Comparison of ENCODE assay signal across 13 cellular contexts in the genomic region with DNA sequence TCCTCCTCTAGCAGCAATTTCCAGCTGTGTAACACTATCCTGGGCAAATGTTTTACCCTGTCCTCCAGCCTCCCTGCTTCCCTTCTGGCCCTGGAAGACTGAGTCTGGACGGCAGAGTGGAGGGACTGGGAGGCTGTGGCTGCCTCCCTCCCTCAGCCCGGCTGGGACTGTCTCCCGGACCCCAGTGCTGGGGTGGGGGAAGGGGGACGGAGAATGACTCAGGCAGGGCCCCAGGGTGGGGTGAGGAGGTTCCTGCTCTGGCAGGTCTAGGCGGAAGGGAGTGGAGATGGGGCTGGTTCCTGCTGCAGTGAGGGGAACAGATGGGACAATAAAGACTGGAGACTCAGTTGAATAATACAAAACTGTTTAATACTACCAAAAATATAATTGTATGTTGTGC. TPM values are rescaled to one million over a fixed set of nuclear protein-coding genes. Genes with fewer than 3 reads are reported as not detected.
A peak's percentile ranks its signal among the peaks of the same experiment; 100 is the strongest.
DNase-seq lines count a peak whose midpoint lies in the region; FAIRE-seq and TF ChIP-seq lines count a peak whose summit lies in the region.
"Had no signal": no experiment of that assay in that cellular context is flagged by ENCODE, and none has a peak within 500 bp of the region (broad histone marks: within the 10 kb centered on the region; RNA-seq: fewer than 3 reads in every experiment).

No MANE protein-coding gene starts in this region.

- H3K9me2 ChIP-seq in Karpas-422 (replicated peaks; ENCODE audit: insufficient read depth, low read length) = no peaks in the 10 kb centered on the region

- peaks cover 0 to 2% of the 10 kb centered on the region in 2 experiments for H4K20me1 ChIP-seq in H1 (replicated peaks in 1 of 2; ENCODE audit: control insufficient read depth in 1 of 2, insufficient read depth in 2 of 2, low read length in 2 of 2)
- H4K20me1 ChIP-seq in osteoblast (ENCODE audit: insufficient read depth, low read length) = peaks cover 19% of the 10 kb centered on the region
- no peaks in the 10 kb centered on the region for H4K20me1 ChIP-seq in Karpas-422 (ENCODE audit: insufficient read depth, low read depth, low read length)

- H3K4me3 ChIP-seq in H1 (ENCODE audit: extremely low read depth in 1 of 4, insufficient read depth in 2 of 4, low read depth in 3 of 4, low read length in 4 of 4) (peak overlapping the region in 3 of 4 experiments; percentile 59 to 70 (median 68); a peak in 3 of 8 replicates), osteoblast (ENCODE audit: insufficient read depth, low read length) (no peak overlapping the region), Karpas-422 (ENCODE audit: low read length) (no peak overlapping the region)
- H3K4me3 ChIP-seq: lung had no signal

- H2BK12ac ChIP-seq in H1 (ENCODE audit: low read depth, low read length) = no peak overlapping the region

- H3K9me3 ChIP-seq in H1 (ENCODE audit: insufficient read depth in 2 of 2, low read depth in 1 of 2, low read length in 1 of 2) (no peaks in the 10 kb centered on the region), osteoblast (ENCODE audit: low read depth, low read length) (no peaks in the 10 kb centered on the region), Karpas-422 (ENCODE audit: low read length) (no peaks in the 10 kb centered on the region)
- H3K9me3 ChIP-seq: tibial nerve had no signal

- no peak overlapping the region for H2AK5ac ChIP-seq in H1 (ENCODE audit: low read depth, low read length)

- WGBS in H1 (ENCODE audit: extremely low coverage in 1 of 2, insufficient coverage in 1 of 2, insufficient read length in 1 of 2, insufficient replicate concordance in 2 of 2, low coverage in 1 of 2, low lambda C conversion rate in 2 of 2, missing lambda C conversion rate in 1 of 2), 2 experiments = 87% methylated on average over 5 of the region's 5 CpGs; no CpG with 5 or more reads in 1 of the 2 experiments

- no peak for FAIRE-seq in H1 (lab: Jason Lieb, UNC)

- no peak overlapping the region for H3K14ac ChIP-seq in H1 (ENCODE audit: insufficient read length)

- H3K9ac ChIP-seq in H1 (replicated peaks in 1 of 4; ENCODE audit: extremely low read depth in 1 of 4, low read depth in 3 of 4, low read length in 3 of 4) (no peak overlapping the region), Karpas-422 (ENCODE audit: low read length) (no peak overlapping the region)

- no peak overlapping the region for H4K91ac ChIP-seq in H1 (replicated peaks; ENCODE audit: insufficient read length, low read length)

- TF ChIP-seq CTCF in H1 (IDR thresholded peaks at IDR 0.05; ENCODE audit: control extremely low read depth in 1 of 3, insufficient read depth in 1 of 3, low read depth in 1 of 3, low read length in 3 of 3) (no peak), osteoblast (IDR thresholded peaks at IDR 0.05; ENCODE audit: extremely low read depth, low read depth, low read length) (no peak), GM13977 (IDR thresholded peaks at IDR 0.05; ENCODE audit: extremely low read depth, insufficient read depth, missing control alignments) (no peak)

- peaks cover 6 to 25% (median 21%) of the 10 kb centered on the region in 4 experiments for H3K4me1 ChIP-seq in H1 (replicated peaks in 1 of 4; ENCODE audit: control insufficient read depth in 3 of 4, insufficient read depth in 4 of 4, low read length in 3 of 4)
- peaks cover 48% of the 10 kb centered on the region for H3K4me1 ChIP-seq in osteoblast (ENCODE audit: insufficient read depth, low read length)
- H3K4me1 ChIP-seq in Karpas-422 (ENCODE audit: low read length) = peaks cover 16% of the 10 kb centered on the region

- H3K56ac ChIP-seq in H1 (replicated peaks; ENCODE audit: insufficient read length, low read depth, low read length) = no peak overlapping the region

- H2BK120ac ChIP-seq in H1 (replicated peaks; ENCODE audit: low read depth, low read length) = no peak overlapping the region

- H3K4me2 ChIP-seq in H1 (ENCODE audit: insufficient read depth in 1 of 2, low read depth in 2 of 2, low read length in 2 of 2) = peak overlapping the region; percentile 71 to 85
- peak overlapping the region; percentile 1 for H3K4me2 ChIP-seq in osteoblast (ENCODE audit: insufficient read depth, low read length)
- no peak overlapping the region for H3K4me2 ChIP-seq in Karpas-422 (ENCODE audit: low read depth, low read length, poor library complexity, severe bottlenecking)

- POLR2A ChIA-PET in H1 (lab: Charles Lee; ENCODE audit: partially characterized antibody) = interaction anchor here (1.0 to 28.5 kb wide), 7 partner anchors 13 to 103 kb away, joined by 3 to 1144 read pairs (median 33); a partner anchor contains a TSS

- no peak overlapping the region for H3K4ac ChIP-seq in H1 (replicated peaks; ENCODE audit: insufficient read length, low read depth, low read length)

- H3K79me1 ChIP-seq in H1 (ENCODE audit: low read depth, low read length) = no peaks in the 10 kb centered on the region; the same call in none of the 2 replicates

- DNase-seq in Daoy (ENCODE audit: low read depth) (peak; percentile 59), MV-4-11 (lab: John Stamatoyannopoulos, UW) (peak; percentile 28), H1 (ENCODE audit: low read depth in 1 of 2, low spot score in 2 of 2) (no peak), osteoblast (ENCODE audit: insufficient read length, low spot score, missing footprints) (peak; percentile 85), NCI-H345 treated with DMSO at 0.1 percent for 48 hours (lab: John Stamatoyannopoulos, UW; ENCODE audit: unreplicated experiment) (no peak), GM13977 (ENCODE audit: low spot score) (no peak), Karpas-422 (no peak), DMS53 (lab: John Stamatoyannopoulos, UW) (no peak)
- DNase-seq: activated effector memory CD4-positive, alpha-beta T cell treated with anti-CD3 and anti-CD28 coated beads, Interleukin-2, amount 50 U/mL, for 16 hours; effector memory CD8-positive, alpha-beta T cell; NCI-H446 treated with DMSO at 0.1 percent for 48 hours had no signal

- H2AFZ ChIP-seq in H1 (ENCODE audit: low read length) (no peak overlapping the region), osteoblast (ENCODE audit: low read length) (no peak overlapping the region), Karpas-422 (ENCODE audit: low read length) (no peak overlapping the region)

- no peak for TF ChIP-seq EP300 in H1 (IDR thresholded peaks at IDR 0.05; ENCODE audit: borderline replicate concordance in 1 of 2, low read depth in 2 of 2, low read length in 2 of 2)

- H3K18ac ChIP-seq in H1 (ENCODE audit: extremely low read depth, low read length) = no peak overlapping the region

- peaks cover 24% of the 10 kb centered on the region; the same call in 1 of the 2 replicates for H3K23me2 ChIP-seq in H1 (ENCODE audit: low read depth, low read length)

- CTCF ChIA-PET in H1 (lab: Charles Lee; ENCODE audit: partially characterized antibody) = interaction anchor here (0.8 to 1.8 kb wide), 8 partner anchors 14 to 100 kb away, joined by 3 to 14 read pairs (median 4); a partner anchor contains a TSS

- no peak overlapping the region for H3K23ac ChIP-seq in H1 (ENCODE audit: insufficient read length)

- no peak overlapping the region for H2BK5ac ChIP-seq in H1 (ENCODE audit: low read depth, low read length)

- peaks cover 9 to 24% (median 13%) of the 10 kb centered on the region in 4 experiments; a peak in 7 of 8 replicates for H3K36me3 ChIP-seq in H1 (ENCODE audit: control insufficient read depth in 2 of 4, insufficient read depth in 4 of 4, low read length in 3 of 4)
- H3K36me3 ChIP-seq in osteoblast (ENCODE audit: insufficient read depth, low read length) = peaks cover 33% of the 10 kb centered on the region
- peaks cover 7% of the 10 kb centered on the region; the same call in 1 of the 2 replicates for H3K36me3 ChIP-seq in Karpas-422 (ENCODE audit: insufficient read depth, low read length)

- no peak overlapping the region for H2BK20ac ChIP-seq in H1 (ENCODE audit: low read length)

- H3K27me3 ChIP-seq in H1 (replicated peaks in 1 of 4; ENCODE audit: control insufficient read depth in 3 of 4, extremely low read depth in 1 of 4, insufficient read depth in 3 of 4, low read length in 3 of 4) (no peaks in the 10 kb centered on the region), osteoblast (ENCODE audit: insufficient read depth, low read length) (no peaks in the 10 kb centered on the region), Karpas-422 (ENCODE audit: low read length) (no peaks in the 10 kb centered on the region)
- H3K27me3 ChIP-seq: tibial nerve had no signal

- H4K5ac ChIP-seq in H1 (ENCODE audit: insufficient read length, low read depth, low read length) = no peak overlapping the region

- H3K27ac ChIP-seq in H1 (ENCODE audit: low read depth, low read length) (no peak overlapping the region), osteoblast (ENCODE audit: low read depth, low read length) (no peak overlapping the region), Karpas-422 (ENCODE audit: low read length) (no peak overlapping the region)

- no peaks in the 10 kb centered on the region for H3K79me2 ChIP-seq in H1 (ENCODE audit: control insufficient read depth in 1 of 2, insufficient read depth in 2 of 2, low read length in 2 of 2)
- H3K79me2 ChIP-seq in osteoblast (ENCODE audit: insufficient read depth, low read length) = peaks cover 35% of the 10 kb centered on the region
- H3K79me2 ChIP-seq in Karpas-422 (ENCODE audit: low read length) = peaks cover 16% of the 10 kb centered on the region

- in situ Hi-C loops in GM13977 (cut with MboI; ENCODE audit: low pct_unique_long_range_greater_than_20kb, low sequenced_read_pairs, unreplicated experiment) = no loop called here

- no peak for TF ChIP-seq RAD21 in H1 (IDR thresholded peaks at IDR 0.05 in 1 of 2, conservative IDR thresholded peaks at IDR 0.05 in 1 of 2; ENCODE audit: low read depth in 2 of 2, low read length in 2 of 2)

- TF ChIP-seq POLR2A in H1 (IDR thresholded peaks at IDR 0.05; ENCODE audit: control extremely low read depth in 1 of 2, low read depth in 2 of 2, low read length in 2 of 2) = no peak

- no peak overlapping the region for H2BK15ac ChIP-seq in H1 (ENCODE audit: low read length)

- H4K8ac ChIP-seq in H1 (ENCODE audit: extremely low read depth, insufficient read depth, low read length) = no peak overlapping the region

RNA-seq across cellular contexts. Expression of a gene that starts 2.1 kb away (rescaled TPM):
- total RNA-seq in Daoy (2014; rRNA removed; shearing (Covaris generic)) = 0.57 TPM in 1 of 2 replicates, not detected in the other
- 14.3 and 15.2 TPM in 2 replicates for total RNA-seq in H1 (2021; fragmentation: NEBNext Ultra II Directional; extraction: Animal tissue kit (Norgen Biotek cat#: 25700))
- polyA plus RNA-seq in H1 (2011; rRNA removed) = 26.8 and 39.8 TPM in 2 replicates
- polyA plus RNA-seq in H1 (2011; cell fraction: cytosol; rRNA removed) = 20.1 TPM
- 20.9 TPM for polyA plus RNA-seq in H1 (2011; cell fraction: nucleus; rRNA removed)
- 13.9 to 20.3 TPM (median 19.3 TPM) in 4 replicates for polyA plus RNA-seq in H1 (2012, experiment 1 of 2)
- 21.6 TPM for polyA plus RNA-seq in H1 (2012, experiment 2 of 2)
- polyA plus RNA-seq in H1 (2013, experiment 1 of 2) = 16.8 TPM
- 14.8 TPM for polyA plus RNA-seq in H1 (2013, experiment 2 of 2)
- 2.9 and 4.6 TPM in 2 replicates for polyA minus RNA-seq in H1 (2011; rRNA and poly(A)+ RNA removed)
- polyA minus RNA-seq in H1 (2011; cell fraction: cytosol; rRNA and poly(A)+ RNA removed) = 7.6 TPM
- 12.0 TPM for polyA minus RNA-seq in H1 (2011; cell fraction: nucleus; rRNA and poly(A)+ RNA removed)
- total RNA-seq in osteoblast = 0.59 and 0.72 TPM in 2 replicates
- 1.2 and 1.6 TPM in 2 replicates for total RNA-seq in Karpas-422 (2014; rRNA removed; shearing (Covaris generic); ENCODE audit: low replicate concordance)

RNA-seq across cellular contexts. Expression of a gene that starts 4.2 kb away (rescaled TPM):
- total RNA-seq in Daoy (2014; rRNA removed; shearing (Covaris generic)) = 183 and 266 TPM in 2 replicates
- 63.2 and 66.9 TPM in 2 replicates for total RNA-seq in H1 (2021; fragmentation: NEBNext Ultra II Directional; extraction: Animal tissue kit (Norgen Biotek cat#: 25700))
- polyA plus RNA-seq in H1 (2011; rRNA removed) = 142 and 154 TPM in 2 replicates
- 104 TPM for polyA plus RNA-seq in H1 (2011; cell fraction: cytosol; rRNA removed)
- polyA plus RNA-seq in H1 (2011; cell fraction: nucleus; rRNA removed) = 89.7 TPM
- polyA plus RNA-seq in H1 (2012, experiment 1 of 2) = 42.0 to 58.2 TPM (median 45.9 TPM) in 4 replicates
- 154 TPM for polyA plus RNA-seq in H1 (2012, experiment 2 of 2)
- polyA plus RNA-seq in H1 (2013, experiment 1 of 2) = 137 TPM
- 151 TPM for polyA plus RNA-seq in H1 (2013, experiment 2 of 2)
- polyA minus RNA-seq in H1 (2011; rRNA and poly(A)+ RNA removed) = 103 and 130 TPM in 2 replicates
- polyA minus RNA-seq in H1 (2011; cell fraction: cytosol; rRNA and poly(A)+ RNA removed) = 21.1 TPM
- 22.7 TPM for polyA minus RNA-seq in H1 (2011; cell fraction: nucleus; rRNA and poly(A)+ RNA removed)
- 60.1 and 64.1 TPM in 2 replicates for total RNA-seq in osteoblast
- 25.4 and 27.0 TPM in 2 replicates for total RNA-seq in Karpas-422 (2014; rRNA removed; shearing (Covaris generic); ENCODE audit: low replicate concordance)

RNA-seq across cellular contexts. Expression of a gene that starts 8.4 kb away (rescaled TPM):
- total RNA-seq in Daoy (2014; rRNA removed; shearing (Covaris generic)) = 13.8 and 15.0 TPM in 2 replicates
- 0.31 TPM in 1 of 2 replicates, not detected in the other for total RNA-seq in H1 (2021; fragmentation: NEBNext Ultra II Directional; extraction: Animal tissue kit (Norgen Biotek cat#: 25700))
- polyA plus RNA-seq in H1 (2011; rRNA removed) = 0.18 and 0.35 TPM in 2 replicates
- 0.22 TPM for polyA plus RNA-seq in H1 (2011; cell fraction: cytosol; rRNA removed)
- polyA plus RNA-seq in H1 (2011; cell fraction: nucleus; rRNA removed) = 0.66 TPM
- 0.32 to 0.34 TPM in 2 of 4 replicates, not detected in the others for polyA plus RNA-seq in H1 (2012, experiment 1 of 2)
- polyA plus RNA-seq in H1 (2012, experiment 2 of 2) = not detected
- 0.16 TPM for polyA plus RNA-seq in H1 (2013, experiment 1 of 2)
- polyA plus RNA-seq in H1 (2013, experiment 2 of 2) = 0.18 TPM
- polyA minus RNA-seq in H1 (2011; rRNA and poly(A)+ RNA removed) = 0.83 and 1.8 TPM in 2 replicates
- not detected for polyA minus RNA-seq in H1 (2011; cell fraction: cytosol; rRNA and poly(A)+ RNA removed)
- not detected for polyA minus RNA-seq in H1 (2011; cell fraction: nucleus; rRNA and poly(A)+ RNA removed)
- total RNA-seq in osteoblast = 31.8 and 55.7 TPM in 2 replicates
- total RNA-seq in Karpas-422 (2014; rRNA removed; shearing (Covaris generic); ENCODE audit: low replicate concordance) = 3.8 and 6.0 TPM in 2 replicates

RNA-seq across cellular contexts. Expression of a gene that starts 26.1 kb away (rescaled TPM):
- total RNA-seq in Daoy (2014; rRNA removed; shearing (Covaris generic)) = 92.2 and 104 TPM in 2 replicates
- total RNA-seq in H1 (2021; fragmentation: NEBNext Ultra II Directional; extraction: Animal tissue kit (Norgen Biotek cat#: 25700)) = 80.3 and 86.2 TPM in 2 replicates
- polyA plus RNA-seq in H1 (2011; rRNA removed) = 87.3 and 129 TPM in 2 replicates
- polyA plus RNA-seq in H1 (2011; cell fraction: cytosol; rRNA removed) = 118 TPM
- polyA plus RNA-seq in H1 (2011; cell fraction: nucleus; rRNA removed) = 78.9 TPM
- polyA plus RNA-seq in H1 (2012, experiment 1 of 2) = 61.7 to 78.1 TPM (median 68.8 TPM) in 4 replicates
- 197 TPM for polyA plus RNA-seq in H1 (2012, experiment 2 of 2)
- 54.7 TPM for polyA plus RNA-seq in H1 (2013, experiment 1 of 2)
- polyA plus RNA-seq in H1 (2013, experiment 2 of 2) = 50.5 TPM
- polyA minus RNA-seq in H1 (2011; rRNA and poly(A)+ RNA removed) = 125 and 150 TPM in 2 replicates
- 57.5 TPM for polyA minus RNA-seq in H1 (2011; cell fraction: cytosol; rRNA and poly(A)+ RNA removed)
- polyA minus RNA-seq in H1 (2011; cell fraction: nucleus; rRNA and poly(A)+ RNA removed) = 43.5 TPM
- total RNA-seq in osteoblast = 54.2 and 68.0 TPM in 2 replicates
- 62.8 and 96.1 TPM in 2 replicates for total RNA-seq in Karpas-422 (2014; rRNA removed; shearing (Covaris generic); ENCODE audit: low replicate concordance)

RNA-seq across cellular contexts. Expression of a gene that starts 26.9 kb away (rescaled TPM):
- total RNA-seq in Daoy (2014; rRNA removed; shearing (Covaris generic)) = 60.5 and 87.4 TPM in 2 replicates
- 26.2 and 26.8 TPM in 2 replicates for total RNA-seq in H1 (2021; fragmentation: NEBNext Ultra II Directional; extraction: Animal tissue kit (Norgen Biotek cat#: 25700))
- 44.0 and 63.3 TPM in 2 replicates for polyA plus RNA-seq in H1 (2011; rRNA removed)
- polyA plus RNA-seq in H1 (2011; cell fraction: cytosol; rRNA removed) = 29.1 TPM
- 90.6 TPM for polyA plus RNA-seq in H1 (2011; cell fraction: nucleus; rRNA removed)
- 21.8 to 29.7 TPM (median 28.2 TPM) in 4 replicates for polyA plus RNA-seq in H1 (2012, experiment 1 of 2)
- polyA plus RNA-seq in H1 (2012, experiment 2 of 2) = 17.1 TPM
- polyA plus RNA-seq in H1 (2013, experiment 1 of 2) = 22.7 TPM
- 20.5 TPM for polyA plus RNA-seq in H1 (2013, experiment 2 of 2)
- polyA minus RNA-seq in H1 (2011; rRNA and poly(A)+ RNA removed) = 21.9 and 25.0 TPM in 2 replicates
- polyA minus RNA-seq in H1 (2011; cell fraction: cytosol; rRNA and poly(A)+ RNA removed) = 13.2 TPM
- 18.2 TPM for polyA minus RNA-seq in H1 (2011; cell fraction: nucleus; rRNA and poly(A)+ RNA removed)
- 41.8 and 42.7 TPM in 2 replicates for total RNA-seq in osteoblast
- 40.5 and 42.3 TPM in 2 replicates for total RNA-seq in Karpas-422 (2014; rRNA removed; shearing (Covaris generic); ENCODE audit: low replicate concordance)

Comparison
In these comparisons a context has a peak if more than half of its experiments do, and no peak if none do; other contexts are left out.
1. DNase-seq: peak in Daoy (single experiment), MV-4-11 (single experiment) and osteoblast (single experiment); none in H1 (0 of 2), NCI-H345 treated with DMSO at 0.1 percent for 48 hours (single experiment), GM13977 (single experiment), Karpas-422 (single experiment) and DMS53 (single experiment).
2. H3K4me3 ChIP-seq: peak in H1 (3 of 4); none in osteoblast (single experiment) and Karpas-422 (single experiment).